Comparison of ENCODE assay signal across 8 cellular contexts in the genomic region with DNA sequence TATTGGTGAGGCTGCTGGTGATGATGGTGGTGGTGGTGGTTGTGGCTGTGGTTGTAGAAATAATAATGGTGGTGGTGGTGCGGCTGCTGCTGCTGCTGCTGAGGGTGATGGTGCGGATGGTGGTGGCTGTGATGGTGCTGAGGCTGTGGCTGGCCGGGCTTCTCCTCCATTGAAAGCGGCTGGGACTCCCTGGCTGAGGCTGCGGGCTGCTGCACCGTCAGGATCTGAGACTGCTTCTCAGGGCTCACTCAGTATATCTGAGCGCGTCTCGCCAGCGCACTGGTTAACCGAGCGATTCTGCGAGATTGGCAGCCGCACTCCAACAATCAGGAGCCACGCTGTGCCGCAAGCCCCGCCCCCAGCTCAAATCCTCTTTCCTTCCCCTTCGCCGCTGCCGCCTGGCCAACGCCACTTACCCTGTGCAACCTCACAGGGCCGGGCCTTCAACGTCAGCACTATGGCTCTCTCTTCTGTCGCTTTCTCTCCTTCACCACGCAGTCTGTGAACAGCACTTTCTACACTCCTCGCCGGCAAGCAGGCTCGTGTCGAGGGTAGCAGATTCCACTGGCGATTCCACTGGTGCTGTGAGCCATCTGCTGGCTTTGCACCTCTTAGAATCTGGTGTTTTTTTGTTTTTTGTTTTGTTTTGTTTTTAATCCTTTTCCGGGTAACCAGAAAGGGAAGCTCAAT. TPM values are rescaled to one million over a fixed set of nuclear protein-coding genes. Genes with fewer than 3 reads are reported as not detected.
A peak's percentile ranks its signal among the peaks of the same experiment; 100 is the strongest.
DNase-seq lines count a peak whose midpoint lies in the region; ATAC-seq, FAIRE-seq and TF ChIP-seq lines count a peak whose summit lies in the region.

A gene with protein sequence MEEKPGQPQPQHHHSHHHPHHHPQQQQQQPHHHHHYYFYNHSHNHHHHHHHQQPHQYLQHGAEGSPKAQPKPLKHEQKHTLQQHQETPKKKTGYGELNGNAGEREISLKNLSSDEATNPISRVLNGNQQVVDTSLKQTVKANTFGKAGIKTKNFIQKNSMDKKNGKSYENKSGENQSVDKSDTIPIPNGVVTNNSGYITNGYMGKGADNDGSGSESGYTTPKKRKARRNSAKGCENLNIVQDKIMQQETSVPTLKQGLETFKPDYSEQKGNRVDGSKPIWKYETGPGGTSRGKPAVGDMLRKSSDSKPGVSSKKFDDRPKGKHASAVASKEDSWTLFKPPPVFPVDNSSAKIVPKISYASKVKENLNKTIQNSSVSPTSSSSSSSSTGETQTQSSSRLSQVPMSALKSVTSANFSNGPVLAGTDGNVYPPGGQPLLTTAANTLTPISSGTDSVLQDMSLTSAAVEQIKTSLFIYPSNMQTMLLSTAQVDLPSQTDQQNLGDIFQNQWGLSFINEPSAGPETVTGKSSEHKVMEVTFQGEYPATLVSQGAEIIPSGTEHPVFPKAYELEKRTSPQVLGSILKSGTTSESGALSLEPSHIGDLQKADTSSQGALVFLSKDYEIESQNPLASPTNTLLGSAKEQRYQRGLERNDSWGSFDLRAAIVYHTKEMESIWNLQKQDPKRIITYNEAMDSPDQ (minus strand): TSS at position 259 of the 690 bp plus-strand sequence. CDS start 89 bp downstream, at position 170.

- H3K9me3 ChIP-seq in cardiac muscle cell (ENCODE audit: low read depth) = no peaks in the 10 kb centered on the region
- no peaks in the 10 kb centered on the region for H3K9me3 ChIP-seq in parathyroid adenoma (ENCODE audit: control insufficient read depth, low read length)
- no peaks in the 10 kb centered on the region for H3K9me3 ChIP-seq in tibial nerve

- peak; percentile 97 for TF ChIP-seq POLR2A in GM12891 (IDR thresholded peaks at IDR 0.05; ENCODE audit: low read depth, low read length)
- TF ChIP-seq POLR2A in tibial nerve (IDR thresholded peaks at IDR 0.05) = peak; percentile 97 to 100

- H3K4me2 ChIP-seq in parathyroid adenoma (ENCODE audit: low read length) = peak within 1 kb of the TSS; percentile 83

- CTCF ChIA-PET in T-cell (lab: Charles Lee) = interaction anchor here (0.6 to 1.3 kb wide), 5 partner anchors 20 to 147 kb away, joined by 3 to 8 read pairs (median 4); no protein-coding TSS in a partner anchor

- H3K36me3 ChIP-seq in cardiac muscle cell = no peaks in the 10 kb centered on the region
- H3K36me3 ChIP-seq in parathyroid adenoma (ENCODE audit: control insufficient read depth, insufficient read depth, low read length) = no peaks in the 10 kb centered on the region
- no peaks in the 10 kb centered on the region for H3K36me3 ChIP-seq in tibial nerve

- peaks cover 31% of the 10 kb centered on the region for H3K79me2 ChIP-seq in parathyroid adenoma

- peak; percentile 67 to 100 for TF ChIP-seq EP300 in tibial nerve (IDR thresholded peaks at IDR 0.05)

- DNase-seq in GM12891 (ENCODE audit: insufficient read length, low spot score) (peak; percentile 85), NCI-H1436 treated with DMSO at 0.1 percent for 48 hours (lab: John Stamatoyannopoulos, UW) (peak; percentile 98), T-cell (peak; percentile 96 to 99 (median 98)), cardiac muscle cell (ENCODE audit: low read depth in 1 of 2, low spot score in 1 of 2) (peak; percentile 99), tibial nerve (ENCODE audit: low spot score in 2 of 2) (peak; percentile 98 to 99)

- H3K4me1 Mint-ChIP-seq in T-cell = peaks cover 40 to 51% (median 41%) of the 10 kb centered on the region in 3 donors

- H3K27me3 ChIP-seq in cardiac muscle cell (no peaks in the 10 kb centered on the region), parathyroid adenoma (ENCODE audit: control insufficient read depth, insufficient read depth, low read length) (no peaks in the 10 kb centered on the region), tibial nerve (no peaks in the 10 kb centered on the region)

- H3K27me3 Mint-ChIP-seq in T-cell = no peaks in the 10 kb centered on the region

- peak within 1 kb of the TSS; percentile 100 for H3K27ac Mint-ChIP-seq in T-cell

- FAIRE-seq in GM12891 (lab: Jason Lieb, UNC) = peak; percentile 98

- H3K9me3 Mint-ChIP-seq in T-cell = no peaks in the 10 kb centered on the region

- H3K4me1 ChIP-seq in cardiac muscle cell (ENCODE audit: low read depth) = peaks cover 14% of the 10 kb centered on the region
- peaks cover 6% of the 10 kb centered on the region for H3K4me1 ChIP-seq in parathyroid adenoma
- peaks cover 3 to 37% (median 30%) of the 10 kb centered on the region in 4 donors for H3K4me1 ChIP-seq in tibial nerve

- H3K36me3 Mint-ChIP-seq in T-cell = peaks cover 5% of the 10 kb centered on the region

- WGBS in adipose tissue, 3 donors = 0 to 1% (median 0%) methylated on average over 27 to 31 of the region's 31 CpGs
- 0% methylated on average over 31 of the region's 31 CpGs for WGBS in tibial nerve, 2 donors

- ATAC-seq in HG02840 (IDR thresholded peaks at IDR 0.05; ENCODE audit: low FRiP score, unreplicated experiment) (peak; percentile 91), T-cell (replicated peaks in 1 of 4) (peak; percentile 85 to 90 (median 88))

- TF ChIP-seq CTCF in cardiac muscle cell (IDR thresholded peaks at IDR 0.05; ENCODE audit: low read depth, low read length) (no peak), parathyroid adenoma (IDR thresholded peaks at IDR 0.05) (peak; percentile 17), tibial nerve (IDR thresholded peaks at IDR 0.05) (peak in 2 of 5 experiments; percentile 28 to 55)

- H3K9ac ChIP-seq in parathyroid adenoma = peak within 1 kb of the TSS; percentile 84

- H3K27ac ChIP-seq in adipose tissue (ENCODE audit: low read depth, low read length) (peak within 1 kb of the TSS; percentile 97), cardiac muscle cell (peak within 1 kb of the TSS; percentile 96), parathyroid adenoma (peak within 1 kb of the TSS; percentile 86), tibial nerve (peak within 1 kb of the TSS; percentile 98 to 100 (median 99))

- H2AFZ ChIP-seq in parathyroid adenoma = peak within 1 kb of the TSS; percentile 86

- H3K4me3 Mint-ChIP-seq in T-cell = peak within 1 kb of the TSS; percentile 99 to 100 (median 100)

- POLR2A ChIA-PET in T-cell (lab: Charles Lee) = interaction anchor here (0.5 to 1.4 kb wide), 14 partner anchors 8 to 1037 kb away, joined by 3 to 17 read pairs (median 4); a partner anchor contains a TSS

- H3K4me3 ChIP-seq in cardiac muscle cell = peak within 1 kb of the TSS; percentile 96
- H3K4me3 ChIP-seq in parathyroid adenoma (ENCODE audit: low read depth, low read length) = peak within 1 kb of the TSS; percentile 86
- H3K4me3 ChIP-seq in tibial nerve = peak within 1 kb of the TSS; percentile 95 to 99 (median 99)

TF ChIP-seq in GM12891, 5 proteins besides CTCF, POLR2A, EP300 and RAD21:
- TF ChIP-seq POLR2AphosphoS5 (IDR thresholded peaks at IDR 0.05; ENCODE audit: low read depth, low read length) (peak; percentile 98), POU2F2 (IDR thresholded peaks at IDR 0.05; ENCODE audit: low read depth, low read length) (peak; percentile 65), SPI1 (IDR thresholded peaks at IDR 0.05; ENCODE audit: low read depth, low read length) (no peak), TAF1 (IDR thresholded peaks at IDR 0.05; ENCODE audit: low read depth, low read length) (peak; percentile 98), PAX5 (IDR thresholded peaks at IDR 0.05; ENCODE audit: insufficient read depth, low read length, severe bottlenecking) (no peak)

RNA-seq across cellular contexts. Expression of the gene that starts here (rescaled TPM):
- polyA plus RNA-seq in GM12891 (2012; ENCODE audit: low read depth, missing spikeins) = 12.3 TPM
- total RNA-seq in T-cell (10 to 100 TPM; 60.7 to 76.2 (median 66.4) TPM), cardiac muscle cell (16.8 and 28.2 TPM in 2 replicates), tibial nerve (10 to 100 TPM; 29.4 to 35.4 (median 32.4) TPM)
- polyA plus RNA-seq in adipose tissue (10 to 100 TPM in 1 of 3 donors, 1 to 10 TPM in 2; 4.9 to 11.6 (median 8.9) TPM), cardiac muscle cell (9.7 and 15.7 TPM in 2 replicates)

Comparison
In these comparisons a context has a peak if more than half of its experiments do, and no peak if none do; other contexts are left out.
1. Peak in every context shown above with its lines: DNase-seq, ATAC-seq, H3K4me3 ChIP-seq and H3K27ac ChIP-seq.